In genomic region chr11:46695345-46696211, GRCh38 we compare ENCODE assay signal across 21 cellular contexts. TPM values are rescaled to one million over a fixed set of nuclear protein-coding genes. Genes with fewer than 3 reads are reported as not detected.
DNase-seq lines count a peak whose midpoint lies in the region; ATAC-seq and TF ChIP-seq lines count a peak whose summit lies in the region.
"Had no signal": no experiment of that assay in that cellular context is flagged by ENCODE, and none has a peak within 500 bp of the region (broad histone marks: within the 10 kb centered on the region; RNA-seq: fewer than 3 reads in every experiment).

No MANE protein-coding gene starts in this region.

- H3K27ac Mint-ChIP-seq in activated T-cell treated with anti-CD3 and anti-CD28 coated beads, Interleukin-2, amount 50 U/mL, for 24 hours: peak overlapping the region; percentile 9
- H3K27ac Mint-ChIP-seq in stimulated activated naive CD8-positive, alpha-beta T cell treated with anti-CD3 and anti-CD28 coated beads, Interleukin-15, amount 100 ng/mL, for 72 hours: peak overlapping the region; percentile 50 to 92
- H3K27ac Mint-ChIP-seq in activated CD4-positive, alpha-beta T cell treated with anti-CD3 and anti-CD28 coated beads, Interleukin-2, amount 10 ng/mL, durations not matched to agents 24 days and 14 days: no peak overlapping the region

- no peaks in the 10 kb centered on the region for H3K9me3 ChIP-seq in adrenal gland (replicated peaks in 1 of 3)
- H3K9me3 ChIP-seq: mucosa of descending colon, pancreas, testis had no signal

- H3K9me3 Mint-ChIP-seq in activated T-cell treated with anti-CD3 and anti-CD28 coated beads, Interleukin-2, amount 50 U/mL, for 24 hours: no peaks in the 10 kb centered on the region
- H3K9me3 Mint-ChIP-seq in stimulated activated naive CD8-positive, alpha-beta T cell treated with anti-CD3 and anti-CD28 coated beads, Interleukin-15, amount 100 ng/mL, for 72 hours: no peaks in the 10 kb centered on the region
- peaks cover 2% of the 10 kb centered on the region for H3K9me3 Mint-ChIP-seq in activated CD4-positive, alpha-beta T cell treated with anti-CD3 and anti-CD28 coated beads, Interleukin-2, amount 10 ng/mL, durations not matched to agents 24 days and 14 days

- H3K36me3 ChIP-seq in adrenal gland (replicated peaks in 1 of 2): peaks cover 0 to 50% of the 10 kb centered on the region in 2 donors

- H3K4me1 Mint-ChIP-seq in activated T-cell treated with anti-CD3 and anti-CD28 coated beads, Interleukin-2, amount 50 U/mL, for 24 hours (ENCODE audit: low read depth): peaks cover 35% of the 10 kb centered on the region
- H3K4me1 Mint-ChIP-seq in stimulated activated naive CD8-positive, alpha-beta T cell treated with anti-CD3 and anti-CD28 coated beads, Interleukin-15, amount 100 ng/mL, for 72 hours: peaks cover 34% of the 10 kb centered on the region
- H3K4me1 Mint-ChIP-seq in activated CD4-positive, alpha-beta T cell treated with anti-CD3 and anti-CD28 coated beads, Interleukin-2, amount 10 ng/mL, durations not matched to agents 24 days and 14 days: peaks cover 21% of the 10 kb centered on the region

- 53 to 72% (median 65%) methylated on average over 7 to 12 of the region's 12 CpGs for WGBS in adrenal gland, 4 donors

- no peak overlapping the region for H3K4me3 ChIP-seq in adrenal gland
- H3K4me3 ChIP-seq: mucosa of descending colon, pancreas, testis had no signal

- TF ChIP-seq POLR2A in adrenal gland (IDR thresholded peaks at IDR 0.05): no peak

- H3K4me1 ChIP-seq in adrenal gland (replicated peaks in 1 of 2): peaks cover 34 to 56% of the 10 kb centered on the region in 2 donors

- no peaks in the 10 kb centered on the region for H3K27me3 Mint-ChIP-seq in activated T-cell treated with anti-CD3 and anti-CD28 coated beads, Interleukin-2, amount 50 U/mL, for 24 hours
- no peaks in the 10 kb centered on the region for H3K27me3 Mint-ChIP-seq in stimulated activated naive CD8-positive, alpha-beta T cell treated with anti-CD3 and anti-CD28 coated beads, Interleukin-15, amount 100 ng/mL, for 72 hours
- peaks cover 2% of the 10 kb centered on the region for H3K27me3 Mint-ChIP-seq in activated CD4-positive, alpha-beta T cell treated with anti-CD3 and anti-CD28 coated beads, Interleukin-2, amount 10 ng/mL, durations not matched to agents 24 days and 14 days

- peak overlapping the region; percentile 7 to 81 (median 68) for H3K27ac ChIP-seq in adrenal gland
- peak overlapping the region; percentile 96 for H3K27ac ChIP-seq in layer of hippocampus (ENCODE audit: low read depth, low read length)
- H3K27ac ChIP-seq: pancreas had no signal

- TF ChIP-seq CTCF in adrenal gland (IDR thresholded peaks at IDR 0.05): no peak

- DNase-seq in activated T-cell treated with anti-CD3 and anti-CD28 coated beads, Interleukin-2, amount 50 U/mL, for 24 hours: no peak
- no peak for DNase-seq in activated T-cell treated with anti-CD3 and anti-CD28 coated beads, Interleukin-2, amount 50 U/mL, for 1 hour
- DNase-seq in adrenal gland (peak in 3 of 7 donors; percentile 66 to 73 (median 73)), GM03348 (ENCODE audit: low spot score) (no peak)
- no peak for DNase-seq in stimulated activated naive CD8-positive, alpha-beta T cell treated with anti-CD3 and anti-CD28 coated beads, Interleukin-15, amount 100 ng/mL, for 72 hours
- no peak for DNase-seq in activated CD4-positive, alpha-beta T cell treated with anti-CD3 and anti-CD28 coated beads, Interleukin-2, amount 10 ng/mL, durations not matched to agents 24 days and 14 days
- DNase-seq: activated CD4-positive, CD25-positive, alpha-beta regulatory T cell treated with anti-CD3 and anti-CD28 coated beads, Interleukin-2, amount 50 U/mL, for 72 hours; kidney; mucosa of descending colon; NCI-H1417 treated with DMSO at 0.1 percent for 48 hours; NCI-H345; pancreas; SHP77 treated with DMSO at 0.1 percent for 48 hours; stimulated activated CD4-positive, alpha-beta T cell treated with anti-CD3 and anti-CD28 coated beads, Interleukin-15, amount 100 ng/mL, for 24 hours; T-helper 9 cell had no signal

- intact Hi-C loops in adrenal gland (cut with DNase I): no loop called here
- intact Hi-C loops in activated CD4-positive, alpha-beta T cell treated with anti-CD3 and anti-CD28 coated beads, Interleukin-2, amount 10 ng/mL, durations not matched to agents 24 days and 14 days (cut with micrococcal nuclease): no loop called here

- H3K36me3 Mint-ChIP-seq in activated T-cell treated with anti-CD3 and anti-CD28 coated beads, Interleukin-2, amount 50 U/mL, for 24 hours (ENCODE audit: low read depth): peaks cover 78% of the 10 kb centered on the region
- H3K36me3 Mint-ChIP-seq in activated CD4-positive, alpha-beta T cell treated with anti-CD3 and anti-CD28 coated beads, Interleukin-2, amount 10 ng/mL, durations not matched to agents 24 days and 14 days (ENCODE audit: low read depth): peaks cover 27% of the 10 kb centered on the region

- H3K4me3 Mint-ChIP-seq in activated T-cell treated with anti-CD3 and anti-CD28 coated beads, Interleukin-2, amount 50 U/mL, for 24 hours: no peak overlapping the region
- no peak overlapping the region for H3K4me3 Mint-ChIP-seq in stimulated activated naive CD8-positive, alpha-beta T cell treated with anti-CD3 and anti-CD28 coated beads, Interleukin-15, amount 100 ng/mL, for 72 hours
- H3K4me3 Mint-ChIP-seq in activated CD4-positive, alpha-beta T cell treated with anti-CD3 and anti-CD28 coated beads, Interleukin-2, amount 10 ng/mL, durations not matched to agents 24 days and 14 days: no peak overlapping the region

- no peaks in the 10 kb centered on the region for H3K27me3 ChIP-seq in adrenal gland
- H3K27me3 ChIP-seq in layer of hippocampus (ENCODE audit: control insufficient read depth, insufficient read depth, low read length): no peaks in the 10 kb centered on the region
- H3K27me3 ChIP-seq: pancreas, testis had no signal

- ATAC-seq in stimulated activated naive CD8-positive, alpha-beta T cell treated with anti-CD3 and anti-CD28 coated beads, Interleukin-15, amount 100 ng/mL, for 72 hours: no peak
- ATAC-seq in HG03460 (IDR thresholded peaks at IDR 0.05; ENCODE audit: unreplicated experiment): no peak
- ATAC-seq: esophagus mucosa, mucosa of descending colon, pancreas had no signal

RNA-seq across cellular contexts. Expression of gene ARHGAP1, which starts 4.8 kb away (rescaled TPM):
- 100 to 1,000 TPM in 3 of 8 donors, 10 to 100 TPM in 5; 38.7 to 125 (median 94.4) TPM for total RNA-seq in adrenal gland
- polyA plus RNA-seq in adrenal gland: 10 to 100 TPM; 29.0 to 52.6 (median 32.5) TPM
- 59.1 and 61.7 TPM in 2 replicates for total RNA-seq in activated CD4-positive, alpha-beta T cell treated with anti-CD3 and anti-CD28 coated beads, Interleukin-2, amount 10 ng/mL, durations not matched to agents 24 days and 14 days

RNA-seq across cellular contexts. Expression of gene ZNF408, which starts 5.3 kb away (rescaled TPM):
- total RNA-seq in adrenal gland: 10 to 100 TPM in 4 of 8 donors, 1 to 10 TPM in 4; 7.2 to 13.6 (median 9.8) TPM
- 10 to 100 TPM in 1 of 3 donors, 1 to 10 TPM in 2; 2.2 to 13.8 (median 8.4) TPM for polyA plus RNA-seq in adrenal gland
- 12.9 and 14.1 TPM in 2 replicates for total RNA-seq in activated CD4-positive, alpha-beta T cell treated with anti-CD3 and anti-CD28 coated beads, Interleukin-2, amount 10 ng/mL, durations not matched to agents 24 days and 14 days

RNA-seq across cellular contexts. Expression of gene F2, which starts 23.4 kb away (rescaled TPM):
- total RNA-seq in adrenal gland: under 1 TPM in 2 of 8 donors, not detected in 6; 0.50 to 0.61 TPM
- not detected for polyA plus RNA-seq in adrenal gland
- 0.30 TPM in 1 of 2 replicates, not detected in the other for total RNA-seq in activated CD4-positive, alpha-beta T cell treated with anti-CD3 and anti-CD28 coated beads, Interleukin-2, amount 10 ng/mL, durations not matched to agents 24 days and 14 days
- total RNA-seq: A172, Daoy, esophagus mucosa, kidney had no signal
